Comparison of ENCODE assay signal across 8 cellular contexts in genomic region chr7:27210441-27211083, GRCh38. TPM values are rescaled to one million over a fixed set of nuclear protein-coding genes. Genes with fewer than 3 reads are reported as not detected.
A peak's percentile ranks its signal among the peaks of the same experiment; 100 is the strongest.
DNase-seq lines count a peak whose midpoint lies in the region; ATAC-seq and TF ChIP-seq lines count a peak whose summit lies in the region.

No MANE protein-coding gene starts in this region.

- no peaks in the 10 kb centered on the region for H3K36me3 ChIP-seq in vagina

- no peaks in the 10 kb centered on the region for H3K27me3 ChIP-seq in vagina

- peaks cover 57% of the 10 kb centered on the region for H3K4me1 ChIP-seq in vagina

- peaks cover 5 to 7% of the 10 kb centered on the region in 2 donors for H3K36me3 Mint-ChIP-seq in naive B cell

- H3K27ac Mint-ChIP-seq in naive B cell: peak overlapping the region in 1 of 6 donors; percentile 64

- H3K27me3 Mint-ChIP-seq in naive B cell: peaks cover 91 to 97% (median 96%) of the 10 kb centered on the region in 3 donors

- H3K27ac ChIP-seq in vagina: peak overlapping the region; percentile 93

- intact Hi-C loops in vagina (cut with DNase I): no loop called here

- peak overlapping the region; percentile 30 to 39 for H3K4me3 ChIP-seq in vagina

- H3K9me3 Mint-ChIP-seq in naive B cell: peaks cover 0 to 12% (median 1%) of the 10 kb centered on the region in 7 donors

- peak; percentile 42 for DNase-seq in DMS114 treated with DMSO at 0.1 percent for 48 hours (lab: John Stamatoyannopoulos, UW; ENCODE audit: unreplicated experiment)
- peak; percentile 88 for DNase-seq in HuH-7.5 (ENCODE audit: low spot score)
- peak; percentile 33 to 35 for DNase-seq in activated CD4-positive, alpha-beta T cell treated with anti-CD3 and anti-CD28 coated beads, Interleukin-2, amount 50 U/mL, for 4 hours
- no peak for DNase-seq in naive B cell
- peak; percentile 64 to 67 for DNase-seq in vagina (ENCODE audit: extremely low spot score in 2 of 2)

- ATAC-seq in esophagus mucosa (peak; percentile 63), naive B cell (ENCODE audit: low read depth in 2 of 2) (peak; percentile 47 to 52), GM18867 (IDR thresholded peaks at IDR 0.05; ENCODE audit: unreplicated experiment) (no peak), GM18858 (IDR thresholded peaks at IDR 0.05; ENCODE audit: unreplicated experiment) (no peak)

- no peaks in the 10 kb centered on the region for H3K9me3 ChIP-seq in vagina

- H3K4me3 Mint-ChIP-seq in naive B cell: peak overlapping the region in 7 of 8 donors; percentile 61 to 87 (median 69)

- peak; percentile 36 to 89 (median 81) for TF ChIP-seq CTCF in vagina (IDR thresholded peaks at IDR 0.05)

- H3K4me1 Mint-ChIP-seq in naive B cell: peaks cover 14 to 33% (median 21%) of the 10 kb centered on the region in 3 donors

- TF ChIP-seq POLR2A in vagina (IDR thresholded peaks at IDR 0.05): no peak

RNA-seq across cellular contexts. Expression of gene HOXA13, which starts 10.7 kb away (rescaled TPM):
- total RNA-seq in esophagus mucosa (not detected), vagina (14.5 TPM)
- polyA plus RNA-seq in naive B cell (ENCODE audit: low read depth in 6 of 6): not detected

RNA-seq across cellular contexts. Expression of gene HOXA11, which starts 25.5 kb away (rescaled TPM):
- total RNA-seq in esophagus mucosa (not detected), vagina (9.8 TPM)
- not detected for polyA plus RNA-seq in naive B cell (ENCODE audit: low read depth in 6 of 6)

RNA-seq across cellular contexts. Expression of gene EVX1, which starts 32.0 kb away (rescaled TPM):
- total RNA-seq in esophagus mucosa: not detected
- not detected for polyA plus RNA-seq in naive B cell (ENCODE audit: low read depth in 6 of 6)
- 2.5 TPM for total RNA-seq in vagina

RNA-seq across cellular contexts. Expression of gene HOXA10, which starts 36.4 kb away (rescaled TPM):
- total RNA-seq in esophagus mucosa (1.1 TPM), vagina (19.2 TPM)
- not detected for polyA plus RNA-seq in naive B cell (ENCODE audit: low read depth in 6 of 6)

RNA-seq across cellular contexts. Expression of gene HOXA9, which starts 45.2 kb away (rescaled TPM):
- 1.7 TPM for total RNA-seq in esophagus mucosa
- polyA plus RNA-seq in naive B cell (ENCODE audit: low read depth in 6 of 6): not detected
- 13.0 TPM for total RNA-seq in vagina

Comparison
In these comparisons a context has a peak if more than half of its experiments do, and no peak if none do; other contexts are left out.
1. ATAC-seq: peak in esophagus mucosa (single experiment) and naive B cell (2 of 2); none in GM18867 (single experiment) and GM18858 (single experiment).
2. RNA of gene HOXA13, which starts 10.7 kb away (total RNA-seq): 14.5 TPM in vagina (single experiment); not detected in esophagus mucosa (single experiment); every median in the first group is over 10 times any median in the second.
3. RNA of gene HOXA11, which starts 25.5 kb away (total RNA-seq): 9.8 TPM in vagina (single experiment); not detected in esophagus mucosa (single experiment); every median in the first group is over 10 times any median in the second.